In the genomic region with DNA sequence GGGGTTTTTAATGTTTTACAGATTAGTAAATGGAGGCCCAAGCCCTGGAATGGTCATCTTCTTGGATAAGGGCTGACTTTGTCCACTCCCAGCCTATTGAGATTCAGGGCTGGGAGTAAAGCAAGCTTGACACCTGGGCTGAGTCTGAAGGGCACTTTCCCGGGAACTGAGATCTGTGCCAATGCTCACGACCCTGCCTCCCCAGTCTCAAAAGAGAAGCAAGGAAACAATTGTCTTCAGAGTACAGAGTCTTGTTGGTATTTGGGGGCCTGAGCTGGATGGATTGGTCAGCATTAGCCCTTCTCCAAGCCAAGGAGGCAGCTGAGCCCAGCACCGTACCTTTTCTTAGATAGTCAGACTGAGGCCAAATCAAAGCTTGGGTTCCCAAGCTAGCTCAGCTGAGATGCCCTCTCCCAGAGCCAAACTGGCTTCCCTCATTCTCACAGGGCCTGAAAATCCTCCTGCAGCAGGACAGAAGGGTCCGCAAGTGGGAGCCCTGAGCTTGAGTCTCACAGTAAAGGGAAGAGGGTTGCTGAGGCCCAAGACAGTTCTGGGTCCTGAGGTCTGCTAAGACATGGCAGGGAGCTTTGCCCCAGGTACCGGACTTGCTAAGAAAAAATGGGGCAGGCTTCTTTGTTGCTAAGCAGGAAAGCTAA, we compare ENCODE assay signal across 1 cellular context.
TF ChIP-seq lines count a peak whose summit lies in the region.

No MANE protein-coding gene starts in this region.

TF ChIP-seq in H1, 55 proteins besides CTCF, POLR2A, EP300 and RAD21 (continued from another document):
- no peak for TF ChIP-seq HDAC2 (IDR thresholded peaks at IDR 0.05; ENCODE audit: borderline replicate concordance in 1 of 2, low read depth in 2 of 2, low read length in 2 of 2)
